Comparison of ENCODE assay signal across 8 cellular contexts in the genomic region with DNA sequence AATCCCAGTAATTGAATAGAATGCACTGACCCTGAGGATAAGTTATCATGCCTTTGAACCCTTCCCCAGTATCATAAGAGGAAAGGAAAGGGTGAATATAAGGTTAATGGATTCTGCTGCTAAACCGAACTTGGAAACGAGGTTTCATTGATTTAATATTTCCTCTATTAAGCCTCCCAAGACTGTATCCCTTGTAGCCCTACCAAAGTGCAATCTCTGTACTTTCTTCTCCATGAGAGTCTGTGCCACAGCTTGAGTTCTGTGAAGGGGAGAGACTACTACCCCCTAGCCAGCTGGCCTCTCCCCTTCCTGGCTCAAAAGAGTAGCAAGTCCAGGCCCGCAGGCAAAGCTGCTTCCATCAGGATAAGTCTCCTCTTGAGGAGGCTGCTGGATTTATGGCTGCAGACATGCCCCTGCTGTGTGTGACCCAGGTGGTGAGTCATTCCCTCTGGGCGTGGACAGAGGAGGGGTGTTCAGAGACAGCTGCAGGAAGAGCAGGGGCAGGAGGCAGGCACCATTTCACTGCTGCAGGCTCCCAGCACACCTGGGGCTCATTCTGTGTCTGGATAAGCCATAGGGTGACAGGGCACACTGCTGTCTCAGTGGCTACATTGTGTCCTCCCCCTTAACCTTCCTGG. TPM values are rescaled to one million over a fixed set of nuclear protein-coding genes. Genes with fewer than 3 reads are reported as not detected.
DNase-seq lines count a peak whose midpoint lies in the region; ATAC-seq and TF ChIP-seq lines count a peak whose summit lies in the region.

No MANE protein-coding gene starts in this region.

- no peaks in the 10 kb centered on the region for H3K9me3 ChIP-seq in osteoblast (ENCODE audit: low read depth, low read length)

- no peak for ATAC-seq in GM21737 (IDR thresholded peaks at IDR 0.05; ENCODE audit: unreplicated experiment)

- H3K27me3 Mint-ChIP-seq in HFFc6 (ENCODE audit: insufficient read depth): no peaks in the 10 kb centered on the region

- peak overlapping the region; percentile 70 for H3K4me3 Mint-ChIP-seq in HFFc6

- peak overlapping the region; percentile 29 for H3K4me2 ChIP-seq in osteoblast (ENCODE audit: insufficient read depth, low read length)

- peak; percentile 82 for DNase-seq in BJ (ENCODE audit: low read depth)
- DNase-seq in HFFc6: peak; percentile 88
- peak; percentile 92 for DNase-seq in NCI-H345 (lab: John Stamatoyannopoulos, UW)
- DNase-seq in activated CD8-positive, alpha-beta memory T cell treated with anti-CD3 and anti-CD28 coated beads, Interleukin-2, amount 50 U/mL, for 4 hours: peak; percentile 45
- peak; percentile 90 for DNase-seq in fibroblast of mammary gland (ENCODE audit: low read depth)
- peak; percentile 99 for DNase-seq in osteoblast (ENCODE audit: insufficient read length, low spot score, missing footprints)
- DNase-seq in NCI-H128 (lab: John Stamatoyannopoulos, UW; ENCODE audit: unreplicated experiment): no peak

- no peak overlapping the region for H3K4me3 ChIP-seq in BJ (ENCODE audit: low read depth, low read length)
- H3K4me3 ChIP-seq in fibroblast of mammary gland (ENCODE audit: control insufficient read depth, low read depth, low read length): no peak overlapping the region
- H3K4me3 ChIP-seq in osteoblast (ENCODE audit: insufficient read depth, low read length): no peak overlapping the region

- peaks cover 44% of the 10 kb centered on the region for H3K4me1 Mint-ChIP-seq in HFFc6 (ENCODE audit: low read depth)

- H3K9me3 Mint-ChIP-seq in HFFc6: no peaks in the 10 kb centered on the region

- peaks cover 25% of the 10 kb centered on the region for H3K79me2 ChIP-seq in osteoblast (ENCODE audit: insufficient read depth, low read length)

- POLR2A ChIA-PET in BJ (lab: Charles Lee): interaction anchor here (0.6 kb wide), 1 partner anchor 32 kb away, joined by 3 read pairs; no protein-coding TSS in a partner anchor

- no peak for TF ChIP-seq CTCF in BJ (IDR thresholded peaks at IDR 0.05; ENCODE audit: insufficient read depth, low read depth, low read length)
- no peak for TF ChIP-seq CTCF in HFFc6 (IDR thresholded peaks at IDR 0.05)
- no peak for TF ChIP-seq CTCF in fibroblast of mammary gland (conservative IDR thresholded peaks at IDR 0.05; ENCODE audit: control insufficient read depth, insufficient read depth, low read depth, low read length)
- no peak for TF ChIP-seq CTCF in osteoblast (IDR thresholded peaks at IDR 0.05; ENCODE audit: extremely low read depth, low read depth, low read length)

- H3K36me3 ChIP-seq in BJ (ENCODE audit: control insufficient read depth, insufficient read depth, low read length) (no peaks in the 10 kb centered on the region), osteoblast (ENCODE audit: insufficient read depth, low read length) (no peaks in the 10 kb centered on the region)

- H3K27ac Mint-ChIP-seq in HFFc6: peak overlapping the region; percentile 88

- no peaks in the 10 kb centered on the region; the same call in 1 of the 2 replicates for H3K36me3 Mint-ChIP-seq in HFFc6 (ENCODE audit: low read depth)

- no peak overlapping the region for H3K27ac ChIP-seq in osteoblast (ENCODE audit: low read depth, low read length)

- peaks cover 12% of the 10 kb centered on the region for H4K20me1 ChIP-seq in osteoblast (ENCODE audit: insufficient read depth, low read length)

- H3K27me3 ChIP-seq in BJ (ENCODE audit: control insufficient read depth, insufficient read depth, low read length) (no peaks in the 10 kb centered on the region), osteoblast (ENCODE audit: insufficient read depth, low read length) (no peaks in the 10 kb centered on the region)

- no peak overlapping the region for H2AFZ ChIP-seq in osteoblast (ENCODE audit: low read length)

- CTCF ChIA-PET in BJ (lab: Yijun Ruan, JAX): interaction anchor here (1.2 kb wide), 1 partner anchor 23 kb away, joined by 4 read pairs; no protein-coding TSS in a partner anchor

- H3K4me1 ChIP-seq in osteoblast (ENCODE audit: insufficient read depth, low read length): peaks cover 12% of the 10 kb centered on the region

RNA-seq across cellular contexts. Expression of a gene that starts 58.4 kb away (rescaled TPM):
- 30.1 and 39.6 TPM in 2 replicates for polyA plus RNA-seq in BJ (2011; rRNA removed)
- polyA minus RNA-seq in BJ (2011; rRNA and poly(A)+ RNA removed): 36.7 and 39.1 TPM in 2 replicates
- 100 to 1,000 TPM in 4 of 6 experiments, 10 to 100 TPM in 2; 92.1 to 144 (median 101) TPM for total RNA-seq in HFFc6 (2021; fragmentation: NEBNext Ultra II Directional; extraction: Animal tissue kit (Norgen Biotek cat#: 25700))
- total RNA-seq in osteoblast: 32.1 and 38.7 TPM in 2 replicates

RNA-seq across cellular contexts. Expression of a gene that starts 58.8 kb away (rescaled TPM):
- polyA plus RNA-seq in BJ (2011; rRNA removed): 0.93 and 1.2 TPM in 2 replicates
- 0.66 and 0.98 TPM in 2 replicates for polyA minus RNA-seq in BJ (2011; rRNA and poly(A)+ RNA removed)
- total RNA-seq in HFFc6 (2021; fragmentation: NEBNext Ultra II Directional; extraction: Animal tissue kit (Norgen Biotek cat#: 25700)): under 1 TPM; 0.37 to 0.73 (median 0.61) TPM
- total RNA-seq in osteoblast: 1.8 and 2.9 TPM in 2 replicates
